In genomic region chr11:92267968-92268367, GRCh38 we compare ENCODE assay signal across 2 cellular contexts.
TF ChIP-seq lines count a peak whose summit lies in the region.

No MANE protein-coding gene starts in this region.

TF ChIP-seq in GM23338, 12 proteins besides CTCF, POLR2A, EP300 and RAD21 (continued from another document):
- TF ChIP-seq REST (IDR thresholded peaks at IDR 0.05; ENCODE audit: unreplicated experiment) (no peak), STAT1 (IDR thresholded peaks at IDR 0.05; ENCODE audit: unreplicated experiment) (no peak), EZH2phosphoT487 (IDR thresholded peaks at IDR 0.05; ENCODE audit: unreplicated experiment) (no peak), ETS1 (IDR thresholded peaks at IDR 0.05) (no peak)
TF ChIP-seq in GM23338: peak in this region for 0.

TF ChIP-seq in H1, 55 proteins besides CTCF, POLR2A, EP300 and RAD21 (continued from another document):
- TF ChIP-seq E2F6 (IDR thresholded peaks at IDR 0.05), result no peak
